ENCODE assay signal across 9 cellular contexts in genomic region chr17:64148017-64148631, GRCh38. TPM values are rescaled to one million over a fixed set of nuclear protein-coding genes. Genes with fewer than 3 reads are reported as not detected.
A peak's percentile ranks its signal among the peaks of the same experiment; 100 is the strongest.
DNase-seq lines count a peak whose midpoint lies in the region; ATAC-seq, FAIRE-seq and TF ChIP-seq lines count a peak whose summit lies in the region.
"Had no signal": no experiment of that assay in that cellular context is flagged by ENCODE, and none has a peak within 500 bp of the region (broad histone marks: within the 10 kb centered on the region; RNA-seq: fewer than 3 reads in every experiment).

No MANE protein-coding gene starts in this region.

- TF ChIP-seq CTCF in LNCaP clone FGC (IDR thresholded peaks at IDR 0.05; ENCODE audit: control insufficient read depth, extremely low read depth, insufficient read depth) (no peak), K562 (IDR thresholded peaks at IDR 0.05 in 2 of 3, conservative IDR thresholded peaks at IDR 0.05 in 1 of 3; ENCODE audit: insufficient read depth in 2 of 3, low read depth in 1 of 3, low read length in 3 of 3) (no peak)

- no peaks in the 10 kb centered on the region for H3K9me1 ChIP-seq in K562 (ENCODE audit: control insufficient read depth, insufficient read depth, low read length)

- TF ChIP-seq RAD21 in K562 (CRISPR knock-in tag; conservative IDR thresholded peaks at IDR 0.05 in 1 of 2, IDR thresholded peaks at IDR 0.05 in 1 of 2): no peak

- peaks cover 9 to 22% of the 10 kb centered on the region in 2 experiments; a peak in 4 of 5 replicates for H3K4me1 ChIP-seq in K562 (replicated peaks in 1 of 2; ENCODE audit: control insufficient read depth in 2 of 2, insufficient read depth in 2 of 2, low read length in 2 of 2)
- H3K4me1 ChIP-seq in naive thymus-derived CD4-positive, alpha-beta T cell (ENCODE audit: control insufficient read depth in 2 of 2, insufficient read depth in 2 of 2, low read length in 2 of 2): peaks cover 11 to 12% of the 10 kb centered on the region in 2 donors

- H3K36me3 ChIP-seq in K562 (ENCODE audit: control insufficient read depth, insufficient read depth, low read length): peaks cover 67% of the 10 kb centered on the region
- H3K36me3 ChIP-seq in naive thymus-derived CD4-positive, alpha-beta T cell (ENCODE audit: control insufficient read depth in 2 of 3, insufficient read depth in 3 of 3, low read length in 3 of 3): peaks cover 0 to 15% (median 5%) of the 10 kb centered on the region in 3 experiments

- H3K27ac ChIP-seq in K562 (ENCODE audit: extremely low read depth, low read depth, low read length): peak overlapping the region; percentile 93; the same call in 2 of the 3 replicates
- peak overlapping the region; percentile 91 for H3K27ac ChIP-seq in naive thymus-derived CD4-positive, alpha-beta T cell (ENCODE audit: low read depth, low read length)

- H3K4me1 Mint-ChIP-seq in naive thymus-derived CD4-positive, alpha-beta T cell: peaks cover 11 to 34% (median 27%) of the 10 kb centered on the region in 7 donors

- H3K4me2 ChIP-seq in K562 (ENCODE audit: insufficient read depth, low read length): peak overlapping the region; percentile 9; the same call in 1 of the 2 replicates

- H3K4me3 Mint-ChIP-seq in naive thymus-derived CD4-positive, alpha-beta T cell: peak overlapping the region in 9 of 10 donors; percentile 26 to 82 (median 55)

- DNase-seq in ELF-1 (ENCODE audit: low read depth, low spot score) (peak; percentile 40), LNCaP clone FGC (ENCODE audit: low read depth) (peak; percentile 90), K562 (ENCODE audit: extremely low read depth in 1 of 4, low spot score in 3 of 4) (peak in 1 of 4 experiments; percentile 42), iPS-NIHi11 (ENCODE audit: low spot score) (no peak), AG08395 (ENCODE audit: low spot score) (no peak), ACHN (no peak)
- DNase-seq in naive thymus-derived CD4-positive, alpha-beta T cell: peak in 1 of 9 donors; percentile 9

- intact Hi-C loops in K562 (cut with micrococcal nuclease): loop anchor here (5.0 to 10.0 kb wide), 2 partner anchors 114 to 373 kb away; partner anchors contain the start of genes CCDC47, DDX42 and TEX2
- intact Hi-C loops in naive thymus-derived CD4-positive, alpha-beta T cell (cut with micrococcal nuclease): loop anchor here (5.0 to 10.0 kb wide), 6 partner anchors 231 to 829 kb away; partner anchors contain the start of genes CSHL1 (in 1 of the 2), GH1 (in 1 of the 2), MAP3K3 (in 1 of the 2) and SMURF2 (in 1 of the 2)

- no peaks in the 10 kb centered on the region for H3K27me3 Mint-ChIP-seq in naive thymus-derived CD4-positive, alpha-beta T cell

- H3K27me3 ChIP-seq in K562 (ENCODE audit: control insufficient read depth in 2 of 2, insufficient read depth in 2 of 2, low read length in 2 of 2): no peaks in the 10 kb centered on the region
- H3K27me3 ChIP-seq in naive thymus-derived CD4-positive, alpha-beta T cell (ENCODE audit: control insufficient read depth in 2 of 2, insufficient read depth in 2 of 2, low read length in 2 of 2): no peaks in the 10 kb centered on the region

- peaks cover 0 to 5% (median 0%) of the 10 kb centered on the region in 11 donors for H3K9me3 Mint-ChIP-seq in naive thymus-derived CD4-positive, alpha-beta T cell

- H3K9ac ChIP-seq in K562 (ENCODE audit: insufficient read depth in 1 of 2, low read depth in 2 of 2, low read length in 2 of 2): peak overlapping the region in 1 of 2 experiments; percentile 94; a peak in 2 of 4 replicates

- FAIRE-seq in K562 (lab: Jason Lieb, UNC): no peak
- FAIRE-seq: colon had no signal

- POLR2A ChIA-PET in K562 (lab: Yijun Ruan, JAX): interaction anchor here (0.7 to 4.4 kb wide), 6 partner anchors 16 to 72 kb away, joined by 3 to 35 read pairs (median 5); no protein-coding TSS in a partner anchor
- POLR2A ChIA-PET in naive thymus-derived CD4-positive, alpha-beta T cell (lab: Charles Lee): interaction anchor here (0.8 to 9.4 kb wide), 17 partner anchors 7 to 358 kb away, joined by 3 to 173 read pairs (median 4); partner anchors contain the start of genes CEP95, DDX5, ERN1 and ICAM2

- H3K27ac Mint-ChIP-seq in naive thymus-derived CD4-positive, alpha-beta T cell: peak overlapping the region in 6 of 9 donors; percentile 62 to 81 (median 72)

- H3K36me3 Mint-ChIP-seq in naive thymus-derived CD4-positive, alpha-beta T cell: peaks cover 3 to 27% (median 19%) of the 10 kb centered on the region in 5 donors

- CTCF ChIA-PET in K562 (lab: Yijun Ruan, JAX; ENCODE audit: low intra/inter-chr PET ratio): no interaction called here
- CTCF ChIA-PET in naive thymus-derived CD4-positive, alpha-beta T cell (lab: Charles Lee): interaction anchor here (0.7 to 1.6 kb wide), 5 partner anchors 15 to 261 kb away, joined by 3 to 7 read pairs (median 3); partner anchors contain the start of gene GH1

- no peak for ATAC-seq in K562
- ATAC-seq in naive thymus-derived CD4-positive, alpha-beta T cell: no peak
- ATAC-seq in GM18517 (IDR thresholded peaks at IDR 0.05; ENCODE audit: unreplicated experiment): no peak

- no peak overlapping the region for H2AFZ ChIP-seq in K562 (ENCODE audit: low read depth, low read length)

- in situ Hi-C loops in K562 (cut with MboI): no loop called here
- in situ Hi-C loops in ACHN (cut with HindIII; ENCODE audit: low pct_ligation_motif_present, low pct_unique_long_range_greater_than_20kb, low sequenced_read_pairs): no loop called here

- peaks cover 25% of the 10 kb centered on the region for H3K79me2 ChIP-seq in K562 (ENCODE audit: control insufficient read depth, insufficient read depth, low read length)

- TSS peak; percentile 39 for BruUV-seq in K562 (replicated peaks; lab: Mats Ljungman, UMichigan)

- 67% methylated on average over 8 of the region's 8 CpGs for WGBS in K562 (ENCODE audit: insufficient coverage, low coverage, missing lambda C conversion rate)

- H4K20me1 ChIP-seq in K562 (replicated peaks; ENCODE audit: control insufficient read depth, insufficient read depth, low read length): no peaks in the 10 kb centered on the region

- TF ChIP-seq POLR2A in K562 (conservative IDR thresholded peaks at IDR 0.05): peak; percentile 22; the same call in 1 of the 2 replicates

- no peak overlapping the region for H3K4me3 ChIP-seq in LNCaP clone FGC (ENCODE audit: low read depth, low read length)
- no peak overlapping the region for H3K4me3 ChIP-seq in K562
- H3K4me3 ChIP-seq in naive thymus-derived CD4-positive, alpha-beta T cell (ENCODE audit: low read length): no peak overlapping the region

- H3K9me3 ChIP-seq in K562 (replicated peaks; ENCODE audit: control insufficient read depth, insufficient read depth, low read depth, low read length): no peaks in the 10 kb centered on the region
- no peaks in the 10 kb centered on the region for H3K9me3 ChIP-seq in naive thymus-derived CD4-positive, alpha-beta T cell (ENCODE audit: control insufficient read depth in 2 of 3, low read length in 3 of 3)

- no peak for TF ChIP-seq EP300 in K562 (IDR thresholded peaks at IDR 0.05; ENCODE audit: low read length)

TF ChIP-seq in K562, 482 proteins besides CTCF, POLR2A, EP300 and RAD21 (continues in another document):
- TF ChIP-seq TSC22D4 (tag; IDR thresholded peaks at IDR 0.05) (no peak), TEAD4 (IDR thresholded peaks at IDR 0.05; ENCODE audit: low read length) (0 out of 2 replicates have a peak, but pooled peaks have one; percentile 8), TEAD4 (CRISPR knock-in tag; IDR thresholded peaks at IDR 0.05; ENCODE audit: borderline replicate concordance) (no peak), E2F5 (CRISPR knock-in tag; IDR thresholded peaks at IDR 0.05) (no peak), SMAD4 (CRISPR knock-in tag; conservative IDR thresholded peaks at IDR 0.05) (no peak), PTBP1 (IDR thresholded peaks at IDR 0.05; ENCODE audit: low read depth, low read length) (no peak), PHB2 (IDR thresholded peaks at IDR 0.05; ENCODE audit: low read depth) (no peak), POLR2AphosphoS2 (IDR thresholded peaks at IDR 0.05; ENCODE audit: low read length) (0 out of 2 replicates have a peak, but pooled peaks have one; percentile 24)
- TF ChIP-seq, protein P1, sequence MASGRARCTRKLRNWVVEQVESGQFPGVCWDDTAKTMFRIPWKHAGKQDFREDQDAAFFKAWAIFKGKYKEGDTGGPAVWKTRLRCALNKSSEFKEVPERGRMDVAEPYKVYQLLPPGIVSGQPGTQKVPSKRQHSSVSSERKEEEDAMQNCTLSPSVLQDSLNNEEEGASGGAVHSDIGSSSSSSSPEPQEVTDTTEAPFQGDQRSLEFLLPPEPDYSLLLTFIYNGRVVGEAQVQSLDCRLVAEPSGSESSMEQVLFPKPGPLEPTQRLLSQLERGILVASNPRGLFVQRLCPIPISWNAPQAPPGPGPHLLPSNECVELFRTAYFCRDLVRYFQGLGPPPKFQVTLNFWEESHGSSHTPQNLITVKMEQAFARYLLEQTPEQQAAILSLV (tag; IDR thresholded peaks at IDR 0.05): no peak

RNA-seq across cellular contexts. Expression of gene ERN1, which starts 18.2 kb away (rescaled TPM):
- 41.9 and 57.7 TPM in 2 replicates for total RNA-seq in K562 (2011; cell fraction: chromatin; rRNA removed; ENCODE audit: low replicate concordance)
- total RNA-seq in K562 (2011; cell fraction: nucleolus; rRNA removed): 29.5 and 31.2 TPM in 2 replicates
- total RNA-seq in K562 (2011; cell fraction: nucleoplasm; rRNA removed): 35.3 and 46.4 TPM in 2 replicates
- total RNA-seq in K562 (2014; rRNA removed) (7.9 and 10.2 TPM in 2 replicates), K562 (2014; rRNA removed; fragmentation: Illumina TruSeq; extraction: Trizol) (7.3 and 12.3 TPM in 2 replicates), K562 (2015; rRNA removed; fragmentation: Illumina TruSeq; extraction: Trizol) (5.4 TPM in 2 replicates), K562 (2021) (19.2 and 22.5 TPM in 2 replicates)
- polyA plus RNA-seq in K562 (2011; rRNA removed) (9.1 and 11.3 TPM in 2 replicates), K562 (2014; fragmentation: Illumina TruSeq; extraction: Trizol) (6.6 and 8.2 TPM in 2 replicates), K562 (2014; fragmentation: Nextera tagmentation; extraction: Ambion mirVana) (1 to 10 TPM; 2.1 to 4.3 TPM), K562 (2014; rRNA removed) (7.0 and 8.6 TPM in 2 replicates)
- polyA plus RNA-seq in K562 (2011; cell fraction: cytosol; rRNA removed): 3.3 and 5.2 TPM in 2 replicates
- polyA plus RNA-seq in K562 (2011; cell fraction: nucleus; rRNA removed): 9.2 and 9.7 TPM in 2 replicates
- polyA plus RNA-seq in K562 (2012): 5.1 and 14.2 TPM in 2 replicates
- polyA minus RNA-seq in K562 (2011; rRNA and poly(A)+ RNA removed): 8.2 and 11.4 TPM in 2 replicates
- 4.9 and 5.2 TPM in 2 replicates for polyA minus RNA-seq in K562 (2011; cell fraction: cytosol; rRNA and poly(A)+ RNA removed)
- polyA minus RNA-seq in K562 (2011; cell fraction: nucleus; rRNA and poly(A)+ RNA removed): 8.3 and 12.1 TPM in 2 replicates
- total RNA-seq in naive thymus-derived CD4-positive, alpha-beta T cell: 100 to 1,000 TPM in 1 of 5 experiments, 10 to 100 TPM in 4; 52.6 to 110 (median 62.9) TPM
- polyA plus RNA-seq in naive thymus-derived CD4-positive, alpha-beta T cell: 10 to 100 TPM; 15.7 to 19.7 TPM

Comparison
In these comparisons a context has a peak if more than half of its experiments do, and no peak if none do; other contexts are left out.
1. DNase-seq: peak in ELF-1 (single experiment) and LNCaP clone FGC (single experiment); none in iPS-NIHi11 (single experiment), AG08395 (single experiment) and ACHN (single experiment).